1 cellular context compared by ENCODE assay signal in the genomic region with DNA sequence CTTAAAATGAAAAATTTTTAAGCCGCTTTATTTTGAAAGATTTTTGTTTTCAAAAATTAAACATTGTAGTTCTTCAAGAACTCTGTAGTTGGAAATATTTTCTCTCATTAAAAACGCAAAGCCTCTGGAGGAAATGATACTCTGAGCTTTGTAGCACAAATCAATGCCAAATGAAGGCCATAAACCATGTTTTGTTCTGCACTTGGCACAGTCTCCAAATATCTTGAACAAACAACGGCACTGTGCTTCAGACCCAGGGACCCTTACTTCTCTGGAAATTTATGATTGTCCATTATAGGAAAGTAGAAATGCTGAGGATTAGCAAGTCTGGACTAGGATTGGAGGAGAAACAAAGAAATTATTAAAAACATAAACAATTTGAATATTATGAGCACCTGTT.
TF ChIP-seq lines count a peak whose summit lies in the region.

No MANE protein-coding gene starts in this region.

TF ChIP-seq in HepG2, 621 proteins besides CTCF, POLR2A, EP300 and RAD21 (continued from another document):
- TF ChIP-seq HOXA5 (CRISPR knock-in tag; IDR thresholded peaks at IDR 0.05) (0 out of 2 replicates have a peak, but pooled peaks have one; percentile 20), BORCS8-MEF2B (CRISPR knock-in tag; IDR thresholded peaks at IDR 0.05) (no peak), ZNF10 (CRISPR knock-in tag; IDR thresholded peaks at IDR 0.05; ENCODE audit: borderline replicate concordance, low read depth) (no peak), ZNF292 (CRISPR knock-in tag; IDR thresholded peaks at IDR 0.05; ENCODE audit: borderline replicate concordance, low read depth) (no peak), POGZ (CRISPR knock-in tag; IDR thresholded peaks at IDR 0.05) (no peak), CC2D1A (CRISPR knock-in tag; IDR thresholded peaks at IDR 0.05) (no peak), CBX1 (IDR thresholded peaks at IDR 0.05; ENCODE audit: low read depth) (no peak), FOXC1 (CRISPR knock-in tag; IDR thresholded peaks at IDR 0.05; ENCODE audit: borderline replicate concordance) (no peak), ZNF737 (CRISPR knock-in tag; IDR thresholded peaks at IDR 0.05; ENCODE audit: borderline replicate concordance) (no peak), ZSCAN12 (CRISPR knock-in tag; IDR thresholded peaks at IDR 0.05) (0 out of 2 replicates have a peak, but pooled peaks have one; percentile 22), ZSCAN29 (CRISPR knock-in tag; conservative IDR thresholded peaks at IDR 0.05) (no peak), KAT8 (CRISPR knock-in tag; IDR thresholded peaks at IDR 0.05) (no peak), NR2F2 (IDR thresholded peaks at IDR 0.05; ENCODE audit: borderline replicate concordance, low read depth) (no peak), HNF4A (CRISPR knock-in tag; IDR thresholded peaks at IDR 0.05) (0 out of 2 replicates have a peak, but pooled peaks have one; percentile 4), ZNF891 (CRISPR knock-in tag; IDR thresholded peaks at IDR 0.05) (no peak), STAT5B (CRISPR knock-in tag; IDR thresholded peaks at IDR 0.05) (no peak), ZNF446 (CRISPR knock-in tag; IDR thresholded peaks at IDR 0.05) (no peak), FIP1L1 (IDR thresholded peaks at IDR 0.05; ENCODE audit: borderline replicate concordance, insufficient read depth, low read depth, low read length) (no peak), ETV5 (CRISPR knock-in tag; IDR thresholded peaks at IDR 0.05; ENCODE audit: borderline replicate concordance) (no peak), ZNF274 (CRISPR knock-in tag; IDR thresholded peaks at IDR 0.05) (no peak), ZNF615 (CRISPR knock-in tag; IDR thresholded peaks at IDR 0.05; ENCODE audit: borderline replicate concordance) (no peak)
- TF ChIP-seq, protein P1, sequence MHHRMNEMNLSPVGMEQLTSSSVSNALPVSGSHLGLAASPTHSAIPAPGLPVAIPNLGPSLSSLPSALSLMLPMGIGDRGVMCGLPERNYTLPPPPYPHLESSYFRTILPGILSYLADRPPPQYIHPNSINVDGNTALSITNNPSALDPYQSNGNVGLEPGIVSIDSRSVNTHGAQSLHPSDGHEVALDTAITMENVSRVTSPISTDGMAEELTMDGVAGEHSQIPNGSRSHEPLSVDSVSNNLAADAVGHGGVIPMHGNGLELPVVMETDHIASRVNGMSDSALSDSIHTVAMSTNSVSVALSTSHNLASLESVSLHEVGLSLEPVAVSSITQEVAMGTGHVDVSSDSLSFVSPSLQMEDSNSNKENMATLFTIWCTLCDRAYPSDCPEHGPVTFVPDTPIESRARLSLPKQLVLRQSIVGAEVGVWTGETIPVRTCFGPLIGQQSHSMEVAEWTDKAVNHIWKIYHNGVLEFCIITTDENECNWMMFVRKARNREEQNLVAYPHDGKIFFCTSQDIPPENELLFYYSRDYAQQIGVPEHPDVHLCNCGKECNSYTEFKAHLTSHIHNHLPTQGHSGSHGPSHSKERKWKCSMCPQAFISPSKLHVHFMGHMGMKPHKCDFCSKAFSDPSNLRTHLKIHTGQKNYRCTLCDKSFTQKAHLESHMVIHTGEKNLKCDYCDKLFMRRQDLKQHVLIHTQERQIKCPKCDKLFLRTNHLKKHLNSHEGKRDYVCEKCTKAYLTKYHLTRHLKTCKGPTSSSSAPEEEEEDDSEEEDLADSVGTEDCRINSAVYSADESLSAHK (CRISPR knock-in tag; IDR thresholded peaks at IDR 0.05; ENCODE audit: borderline replicate concordance), result no peak
- TF ChIP-seq, protein P2, sequence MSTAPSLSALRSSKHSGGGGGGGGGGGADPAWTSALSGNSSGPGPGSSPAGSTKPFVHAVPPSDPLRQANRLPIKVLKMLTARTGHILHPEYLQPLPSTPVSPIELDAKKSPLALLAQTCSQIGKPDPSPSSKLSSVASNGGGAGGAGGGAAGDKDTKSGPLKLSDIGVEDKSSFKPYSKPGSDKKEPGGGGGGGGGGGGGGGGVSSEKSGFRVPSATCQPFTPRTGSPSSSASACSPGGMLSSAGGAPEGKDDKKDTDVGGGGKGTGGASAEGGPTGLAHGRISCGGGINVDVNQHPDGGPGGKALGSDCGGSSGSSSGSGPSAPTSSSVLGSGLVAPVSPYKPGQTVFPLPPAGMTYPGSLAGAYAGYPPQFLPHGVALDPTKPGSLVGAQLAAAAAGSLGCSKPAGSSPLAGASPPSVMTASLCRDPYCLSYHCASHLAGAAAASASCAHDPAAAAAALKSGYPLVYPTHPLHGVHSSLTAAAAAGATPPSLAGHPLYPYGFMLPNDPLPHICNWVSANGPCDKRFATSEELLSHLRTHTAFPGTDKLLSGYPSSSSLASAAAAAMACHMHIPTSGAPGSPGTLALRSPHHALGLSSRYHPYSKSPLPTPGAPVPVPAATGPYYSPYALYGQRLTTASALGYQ (CRISPR knock-in tag; IDR thresholded peaks at IDR 0.05), result no peak
- TF ChIP-seq, protein P3, sequence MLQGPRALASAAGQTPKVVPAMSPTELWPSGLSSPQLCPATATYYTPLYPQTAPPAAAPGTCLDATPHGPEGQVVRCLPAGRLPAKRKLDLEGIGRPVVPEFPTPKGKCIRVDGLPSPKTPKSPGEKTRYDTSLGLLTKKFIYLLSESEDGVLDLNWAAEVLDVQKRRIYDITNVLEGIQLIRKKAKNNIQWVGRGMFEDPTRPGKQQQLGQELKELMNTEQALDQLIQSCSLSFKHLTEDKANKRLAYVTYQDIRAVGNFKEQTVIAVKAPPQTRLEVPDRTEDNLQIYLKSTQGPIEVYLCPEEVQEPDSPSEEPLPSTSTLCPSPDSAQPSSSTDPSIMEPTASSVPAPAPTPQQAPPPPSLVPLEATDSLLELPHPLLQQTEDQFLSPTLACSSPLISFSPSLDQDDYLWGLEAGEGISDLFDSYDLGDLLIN (CRISPR knock-in tag; IDR thresholded peaks at IDR 0.05; ENCODE audit: borderline replicate concordance), result no peak
- TF ChIP-seq, protein P4, sequence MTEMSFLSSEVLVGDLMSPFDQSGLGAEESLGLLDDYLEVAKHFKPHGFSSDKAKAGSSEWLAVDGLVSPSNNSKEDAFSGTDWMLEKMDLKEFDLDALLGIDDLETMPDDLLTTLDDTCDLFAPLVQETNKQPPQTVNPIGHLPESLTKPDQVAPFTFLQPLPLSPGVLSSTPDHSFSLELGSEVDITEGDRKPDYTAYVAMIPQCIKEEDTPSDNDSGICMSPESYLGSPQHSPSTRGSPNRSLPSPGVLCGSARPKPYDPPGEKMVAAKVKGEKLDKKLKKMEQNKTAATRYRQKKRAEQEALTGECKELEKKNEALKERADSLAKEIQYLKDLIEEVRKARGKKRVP (CRISPR knock-in tag; IDR thresholded peaks at IDR 0.05), result no peak
- TF ChIP-seq, protein P5, sequence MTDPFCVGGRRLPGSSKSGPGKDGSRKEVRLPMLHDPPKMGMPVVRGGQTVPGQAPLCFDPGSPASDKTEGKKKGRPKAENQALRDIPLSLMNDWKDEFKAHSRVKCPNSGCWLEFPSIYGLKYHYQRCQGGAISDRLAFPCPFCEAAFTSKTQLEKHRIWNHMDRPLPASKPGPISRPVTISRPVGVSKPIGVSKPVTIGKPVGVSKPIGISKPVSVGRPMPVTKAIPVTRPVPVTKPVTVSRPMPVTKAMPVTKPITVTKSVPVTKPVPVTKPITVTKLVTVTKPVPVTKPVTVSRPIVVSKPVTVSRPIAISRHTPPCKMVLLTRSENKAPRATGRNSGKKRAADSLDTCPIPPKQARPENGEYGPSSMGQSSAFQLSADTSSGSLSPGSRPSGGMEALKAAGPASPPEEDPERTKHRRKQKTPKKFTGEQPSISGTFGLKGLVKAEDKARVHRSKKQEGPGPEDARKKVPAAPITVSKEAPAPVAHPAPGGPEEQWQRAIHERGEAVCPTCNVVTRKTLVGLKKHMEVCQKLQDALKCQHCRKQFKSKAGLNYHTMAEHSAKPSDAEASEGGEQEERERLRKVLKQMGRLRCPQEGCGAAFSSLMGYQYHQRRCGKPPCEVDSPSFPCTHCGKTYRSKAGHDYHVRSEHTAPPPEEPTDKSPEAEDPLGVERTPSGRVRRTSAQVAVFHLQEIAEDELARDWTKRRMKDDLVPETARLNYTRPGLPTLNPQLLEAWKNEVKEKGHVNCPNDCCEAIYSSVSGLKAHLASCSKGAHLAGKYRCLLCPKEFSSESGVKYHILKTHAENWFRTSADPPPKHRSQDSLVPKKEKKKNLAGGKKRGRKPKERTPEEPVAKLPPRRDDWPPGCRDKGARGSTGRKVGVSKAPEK (CRISPR knock-in tag; IDR thresholded peaks at IDR 0.05; ENCODE audit: borderline replicate concordance), result no peak
- TF ChIP-seq, protein P6, sequence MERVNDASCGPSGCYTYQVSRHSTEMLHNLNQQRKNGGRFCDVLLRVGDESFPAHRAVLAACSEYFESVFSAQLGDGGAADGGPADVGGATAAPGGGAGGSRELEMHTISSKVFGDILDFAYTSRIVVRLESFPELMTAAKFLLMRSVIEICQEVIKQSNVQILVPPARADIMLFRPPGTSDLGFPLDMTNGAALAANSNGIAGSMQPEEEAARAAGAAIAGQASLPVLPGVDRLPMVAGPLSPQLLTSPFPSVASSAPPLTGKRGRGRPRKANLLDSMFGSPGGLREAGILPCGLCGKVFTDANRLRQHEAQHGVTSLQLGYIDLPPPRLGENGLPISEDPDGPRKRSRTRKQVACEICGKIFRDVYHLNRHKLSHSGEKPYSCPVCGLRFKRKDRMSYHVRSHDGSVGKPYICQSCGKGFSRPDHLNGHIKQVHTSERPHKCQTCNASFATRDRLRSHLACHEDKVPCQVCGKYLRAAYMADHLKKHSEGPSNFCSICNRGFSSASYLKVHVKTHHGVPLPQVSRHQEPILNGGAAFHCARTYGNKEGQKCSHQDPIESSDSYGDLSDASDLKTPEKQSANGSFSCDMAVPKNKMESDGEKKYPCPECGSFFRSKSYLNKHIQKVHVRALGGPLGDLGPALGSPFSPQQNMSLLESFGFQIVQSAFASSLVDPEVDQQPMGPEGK (CRISPR knock-in tag; IDR thresholded peaks at IDR 0.05), result no peak
- TF ChIP-seq, protein P7, sequence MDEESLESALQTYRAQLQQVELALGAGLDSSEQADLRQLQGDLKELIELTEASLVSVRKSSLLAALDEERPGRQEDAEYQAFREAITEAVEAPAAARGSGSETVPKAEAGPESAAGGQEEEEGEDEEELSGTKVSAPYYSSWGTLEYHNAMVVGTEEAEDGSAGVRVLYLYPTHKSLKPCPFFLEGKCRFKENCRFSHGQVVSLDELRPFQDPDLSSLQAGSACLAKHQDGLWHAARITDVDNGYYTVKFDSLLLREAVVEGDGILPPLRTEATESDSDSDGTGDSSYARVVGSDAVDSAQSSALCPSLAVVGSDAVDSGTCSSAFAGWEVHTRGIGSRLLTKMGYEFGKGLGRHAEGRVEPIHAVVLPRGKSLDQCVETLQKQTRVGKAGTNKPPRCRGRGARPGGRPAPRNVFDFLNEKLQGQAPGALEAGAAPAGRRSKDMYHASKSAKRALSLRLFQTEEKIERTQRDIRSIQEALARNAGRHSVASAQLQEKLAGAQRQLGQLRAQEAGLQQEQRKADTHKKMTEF (CRISPR knock-in tag; IDR thresholded peaks at IDR 0.05), result peak; percentile 26; the same call in 1 of the 2 replicates
- TF ChIP-seq, protein P8, sequence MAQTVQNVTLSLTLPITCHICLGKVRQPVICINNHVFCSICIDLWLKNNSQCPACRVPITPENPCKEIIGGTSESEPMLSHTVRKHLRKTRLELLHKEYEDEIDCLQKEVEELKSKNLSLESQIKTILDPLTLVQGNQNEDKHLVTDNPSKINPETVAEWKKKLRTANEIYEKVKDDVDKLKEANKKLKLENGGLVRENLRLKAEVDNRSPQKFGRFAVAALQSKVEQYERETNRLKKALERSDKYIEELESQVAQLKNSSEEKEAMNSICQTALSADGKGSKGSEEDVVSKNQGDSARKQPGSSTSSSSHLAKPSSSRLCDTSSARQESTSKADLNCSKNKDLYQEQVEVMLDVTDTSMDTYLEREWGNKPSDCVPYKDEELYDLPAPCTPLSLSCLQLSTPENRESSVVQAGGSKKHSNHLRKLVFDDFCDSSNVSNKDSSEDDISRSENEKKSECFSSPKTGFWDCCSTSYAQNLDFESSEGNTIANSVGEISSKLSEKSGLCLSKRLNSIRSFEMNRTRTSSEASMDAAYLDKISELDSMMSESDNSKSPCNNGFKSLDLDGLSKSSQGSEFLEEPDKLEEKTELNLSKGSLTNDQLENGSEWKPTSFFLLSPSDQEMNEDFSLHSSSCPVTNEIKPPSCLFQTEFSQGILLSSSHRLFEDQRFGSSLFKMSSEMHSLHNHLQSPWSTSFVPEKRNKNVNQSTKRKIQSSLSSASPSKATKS (CRISPR knock-in tag; IDR thresholded peaks at IDR 0.05), result no peak
